In genomic region chr15:29873264-29873663, GRCh38 we compare ENCODE assay signal across 18 cellular contexts. TPM values are rescaled to one million over a fixed set of nuclear protein-coding genes. Genes with fewer than 3 reads are reported as not detected.
DNase-seq lines count a peak whose midpoint lies in the region; ATAC-seq and TF ChIP-seq lines count a peak whose summit lies in the region.
"Had no signal": no experiment of that assay in that cellular context is flagged by ENCODE, and none has a peak within 500 bp of the region (broad histone marks: within the 10 kb centered on the region; RNA-seq: fewer than 3 reads in every experiment).

No MANE protein-coding gene starts in this region.

- no peaks in the 10 kb centered on the region for H3K27me3 Mint-ChIP-seq in brain

- H3K4me1 Mint-ChIP-seq in brain = peaks cover 44% of the 10 kb centered on the region

- no peaks in the 10 kb centered on the region for H3K36me3 ChIP-seq in HEK293 (ENCODE audit: control insufficient read depth in 2 of 2, insufficient read depth in 1 of 2, low read length in 2 of 2)
- H3K36me3 ChIP-seq: BE2C had no signal

- ATAC-seq in HG02798 (IDR thresholded peaks at IDR 0.05; ENCODE audit: poor library complexity, unreplicated experiment) = no peak

- peak; percentile 38 for DNase-seq in iris pigment epithelial cell (ENCODE audit: low read depth)
- DNase-seq in activated effector memory CD4-positive, alpha-beta T cell treated with anti-CD3 and anti-CD28 coated beads, Interleukin-2, amount 50 U/mL, for 16 hours = no peak
- DNase-seq in ecto neural progenitor cell (ENCODE audit: low spot score) = no peak
- DNase-seq: BE2C; CD4-positive, alpha-beta T cell; EL; H9; MV-4-11; NCI-H1417; NCI-H187 treated with DMSO at 0.1 percent for 48 hours; NCI-H2171; NCI-H446; NCI-H69; SIG-M5 had no signal

- H3K27ac ChIP-seq in HEK293 (ENCODE audit: extremely low read depth, low read depth, low read length) (no peak overlapping the region), temporal lobe (ENCODE audit: low read depth, low read length) (peak overlapping the region; percentile 87)

- H3K9me3 Mint-ChIP-seq in brain = peaks cover 0 to 5% (median 0%) of the 10 kb centered on the region in 5 experiments
- H3K9me3 Mint-ChIP-seq: CD4-positive, alpha-beta T cell; H9 had no signal

- H3K27ac Mint-ChIP-seq in brain = peak overlapping the region in 4 of 5 experiments; percentile 3 to 77 (median 18)
- H3K27ac Mint-ChIP-seq: CD4-positive, alpha-beta T cell; H9 had no signal

- TF ChIP-seq CTCF in HEK293 (tag by site-specific recombination; IDR thresholded peaks at IDR 0.05) (no peak), brain (conservative IDR thresholded peaks at IDR 0.05) (no peak)

- no peaks in the 10 kb centered on the region for H3K9me3 ChIP-seq in HEK293 (ENCODE audit: control insufficient read depth, insufficient read depth, low read depth, low read length)
- H3K9me3 ChIP-seq: BE2C had no signal

- H3K4me1 ChIP-seq in HEK293 (ENCODE audit: control insufficient read depth, insufficient read depth, low read length) = peaks cover 3% of the 10 kb centered on the region; the same call in 1 of the 2 replicates
- H3K4me1 ChIP-seq: BE2C had no signal

- CTCF ChIA-PET in HEK293 (lab: Yijun Ruan, JAX) = interaction anchor here (0.7 kb wide), 1 partner anchor 770 kb away, joined by 3 read pairs; no protein-coding TSS in a partner anchor

- no peak overlapping the region for H3K4me3 Mint-ChIP-seq in brain
- H3K4me3 Mint-ChIP-seq: CD4-positive, alpha-beta T cell; H9 had no signal

- POLR2A ChIA-PET in HEK293 (lab: Yijun Ruan, JAX) = no interaction called here

- H3K36me3 Mint-ChIP-seq in brain = no peaks in the 10 kb centered on the region

- H3K4me3 ChIP-seq in HEK293 (ENCODE audit: low read depth, low read length) = no peak overlapping the region

TF ChIP-seq in HEK293, 187 proteins besides CTCF, POLR2A, EP300 and RAD21:
- TF ChIP-seq ZBTB48 (tag by site-specific recombination; IDR thresholded peaks at IDR 0.05) (peak; percentile 31; the same call in 1 of the 2 replicates), ZNF2 (tag by site-specific recombination; IDR thresholded peaks at IDR 0.05) (no peak), ZNF449 (tag by site-specific recombination; IDR thresholded peaks at IDR 0.05) (no peak)

RNA-seq across cellular contexts. Expression of gene TJP1, which starts 51.0 kb away (rescaled TPM):
- polyA plus RNA-seq in brain (ENCODE audit: insufficient read depth, low read depth, low replicate concordance) = 27.9 TPM
- 60.0 TPM for total RNA-seq in temporal lobe
- total RNA-seq: CD4-positive, alpha-beta T cell had no signal
